8 cellular contexts compared by ENCODE assay signal in the genomic region with DNA sequence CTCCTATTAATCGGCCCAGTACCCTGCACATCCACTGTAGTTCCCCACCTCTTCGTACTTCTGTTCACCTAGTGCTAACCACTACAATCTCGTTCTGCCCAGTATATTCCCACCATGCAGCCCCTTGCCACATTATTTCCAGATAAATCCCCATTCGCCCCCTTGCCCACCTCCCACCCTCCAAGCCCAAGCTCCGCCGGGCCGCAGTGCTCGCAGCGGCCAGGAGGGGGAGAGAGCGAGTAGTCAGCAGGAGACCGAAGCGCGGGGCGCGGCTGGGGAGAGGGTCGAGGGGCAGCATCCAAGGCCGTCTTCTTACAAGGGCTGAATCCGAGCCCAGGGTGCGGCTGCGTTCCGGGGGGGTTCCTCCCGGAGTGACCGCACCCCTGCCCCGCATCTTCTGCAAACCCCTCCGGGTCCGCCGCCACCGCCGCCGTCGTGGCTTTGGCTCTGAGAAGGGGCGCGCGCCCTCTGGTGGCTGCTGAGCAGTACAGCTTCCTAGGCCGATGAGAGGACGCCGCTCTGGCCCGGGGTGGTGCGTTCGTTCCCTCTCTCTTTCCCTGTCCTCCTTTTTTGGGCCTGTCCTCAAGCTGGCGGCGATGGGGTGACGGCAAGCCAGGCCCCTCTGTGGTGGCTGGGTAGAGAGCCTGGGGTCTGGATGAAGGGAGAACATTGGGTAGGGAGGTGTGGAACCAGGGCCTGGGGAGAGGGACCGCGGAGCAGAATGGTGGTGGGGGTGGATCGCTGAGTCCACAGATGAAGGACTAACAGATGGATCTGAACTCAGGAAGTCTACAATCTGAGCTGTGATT. TPM values are rescaled to one million over a fixed set of nuclear protein-coding genes. Genes with fewer than 3 reads are reported as not detected.
DNase-seq lines count a peak whose midpoint lies in the region; ATAC-seq and TF ChIP-seq lines count a peak whose summit lies in the region.

No MANE protein-coding gene starts in this region.

- 11% methylated on average over 43 of the region's 46 CpGs for WGBS in mesenchymal stem cell

- ATAC-seq in GM18858 (IDR thresholded peaks at IDR 0.05; ENCODE audit: unreplicated experiment) (peak; percentile 52), HG03097 (IDR thresholded peaks at IDR 0.05; ENCODE audit: low FRiP score, unreplicated experiment) (peak; percentile 67)
- peak; percentile 91 for ATAC-seq in activated CD8-positive, alpha-beta T cell treated with anti-CD3 and anti-CD28 coated beads, Interleukin-2, amount 10 ng/mL, durations not matched to agents 7 days and 5 days

- H4K8ac ChIP-seq in mesenchymal stem cell (ENCODE audit: low read length): peak overlapping the region; percentile 66

- peak overlapping the region in 1 of 2 experiments; percentile 63 for H3K14ac ChIP-seq in mesenchymal stem cell (ENCODE audit: low read length in 2 of 2)

- peak overlapping the region in 1 of 2 experiments; percentile 80 for H3K4ac ChIP-seq in mesenchymal stem cell (ENCODE audit: low read depth in 1 of 2, low read length in 2 of 2)

- no peaks in the 10 kb centered on the region for H3K9me3 Mint-ChIP-seq in activated CD8-positive, alpha-beta T cell treated with anti-CD3 and anti-CD28 coated beads, Interleukin-2, amount 10 ng/mL, durations not matched to agents 7 days and 5 days (ENCODE audit: insufficient read depth)

- H3K36me3 Mint-ChIP-seq in activated CD8-positive, alpha-beta T cell treated with anti-CD3 and anti-CD28 coated beads, Interleukin-2, amount 10 ng/mL, durations not matched to agents 7 days and 5 days (ENCODE audit: low read depth): no peaks in the 10 kb centered on the region

- H3K79me1 ChIP-seq in mesenchymal stem cell (replicated peaks; ENCODE audit: low read length, poor library complexity, severe bottlenecking): no peaks in the 10 kb centered on the region

- H2BK15ac ChIP-seq in mesenchymal stem cell (ENCODE audit: low read depth, poor library complexity, severe bottlenecking): peak overlapping the region; percentile 75

- H3K27ac Mint-ChIP-seq in activated CD8-positive, alpha-beta T cell treated with anti-CD3 and anti-CD28 coated beads, Interleukin-2, amount 10 ng/mL, durations not matched to agents 7 days and 5 days: no peak overlapping the region

- H3K27me3 ChIP-seq in AG04450 (ENCODE audit: control insufficient read depth, insufficient read depth, low read length) (peaks cover 19% of the 10 kb centered on the region), mesenchymal stem cell (ENCODE audit: control insufficient read depth in 1 of 2, insufficient read depth in 1 of 2, low read length in 2 of 2) (peaks cover 3 to 25% of the 10 kb centered on the region in 2 experiments)
- H3K27me3 ChIP-seq in effector memory CD4-positive, alpha-beta T cell (replicated peaks; ENCODE audit: control insufficient read depth, insufficient read depth, low read length, poor library complexity, severe bottlenecking): peaks cover 22% of the 10 kb centered on the region

- H2BK120ac ChIP-seq in mesenchymal stem cell (ENCODE audit: low read depth, low read length): no peak overlapping the region

- H3K4me3 Mint-ChIP-seq in activated CD8-positive, alpha-beta T cell treated with anti-CD3 and anti-CD28 coated beads, Interleukin-2, amount 10 ng/mL, durations not matched to agents 7 days and 5 days: peak overlapping the region; percentile 71

- H3K4me1 Mint-ChIP-seq in activated CD8-positive, alpha-beta T cell treated with anti-CD3 and anti-CD28 coated beads, Interleukin-2, amount 10 ng/mL, durations not matched to agents 7 days and 5 days (ENCODE audit: low read depth): peaks cover 16% of the 10 kb centered on the region

- H2AK5ac ChIP-seq in mesenchymal stem cell (ENCODE audit: low read length, severe bottlenecking): no peak overlapping the region

- DNase-seq in AG04450 (ENCODE audit: low read depth, low spot score) (no peak), NCI-H526 treated with DMSO at 0.1 percent for 48 hours (lab: John Stamatoyannopoulos, UW) (peak; percentile 60), mesenchymal stem cell (peak; percentile 80)
- peak; percentile 86 for DNase-seq in activated CD8-positive, alpha-beta T cell treated with anti-CD3 and anti-CD28 coated beads, Interleukin-2, amount 10 ng/mL, durations not matched to agents 7 days and 5 days
- peak; percentile 57 to 66 (median 65) for DNase-seq in effector memory CD4-positive, alpha-beta T cell
- DNase-seq in stimulated activated CD8-positive, alpha-beta memory T cell treated with anti-CD3 and anti-CD28 coated beads, Interleukin-12 subunit alpha, Interleukin-12 subunit beta, amount 100 ng/mL, for 1 hour (ENCODE audit: low read depth): peak; percentile 71

- CTCF ChIA-PET in AG04450 (lab: Charles Lee): interaction anchor here (0.6 to 13.6 kb wide), 51 partner anchors 8 to 1313 kb away, joined by 3 to 314 read pairs (median 4); partner anchors contain the start of gene CXXC5
- CTCF ChIA-PET in activated CD8-positive, alpha-beta T cell treated with anti-CD3 and anti-CD28 coated beads, Interleukin-2, amount 10 ng/mL, durations not matched to agents 7 days and 5 days (lab: Charles Lee): interaction anchor here (0.6 to 7.1 kb wide), 50 partner anchors 8 to 445 kb away, joined by 3 to 187 read pairs (median 4); partner anchors contain the start of genes CXXC5 and SMIM33

- peak overlapping the region; percentile 73 to 79 for H3K18ac ChIP-seq in mesenchymal stem cell (ENCODE audit: low read depth in 1 of 2, low read length in 2 of 2)

- H2BK5ac ChIP-seq in mesenchymal stem cell (ENCODE audit: low read depth, low read length, poor library complexity, severe bottlenecking): no peak overlapping the region

- H3K4me2 ChIP-seq in mesenchymal stem cell (ENCODE audit: low read length, poor library complexity, severe bottlenecking): peak overlapping the region; percentile 62

- POLR2A ChIA-PET in AG04450 (lab: Yijun Ruan, JAX): interaction anchor here (0.6 to 0.9 kb wide), 4 partner anchors 39 to 248 kb away, joined by 3 to 4 read pairs (median 4); no protein-coding TSS in a partner anchor
- POLR2A ChIA-PET in activated CD8-positive, alpha-beta T cell treated with anti-CD3 and anti-CD28 coated beads, Interleukin-2, amount 10 ng/mL, durations not matched to agents 7 days and 5 days (lab: Charles Lee): interaction anchor here (0.5 to 1.0 kb wide), 4 partner anchors 23 to 1429 kb away, joined by 3 read pairs; no protein-coding TSS in a partner anchor

- no peaks in the 10 kb centered on the region for H3K4me1 ChIP-seq in effector memory CD4-positive, alpha-beta T cell (ENCODE audit: control insufficient read depth, insufficient read depth, low read length, poor library complexity, severe bottlenecking)
- H3K4me1 ChIP-seq in mesenchymal stem cell (ENCODE audit: control insufficient read depth, insufficient read depth, low read depth, low read length): peaks cover 49% of the 10 kb centered on the region

- H2BK12ac ChIP-seq in mesenchymal stem cell (ENCODE audit: low read length in 2 of 2): peak overlapping the region; percentile 51 to 93

- H3K23ac ChIP-seq in mesenchymal stem cell (ENCODE audit: low read length in 2 of 2): no peak overlapping the region

- H3K27me3 Mint-ChIP-seq in activated CD8-positive, alpha-beta T cell treated with anti-CD3 and anti-CD28 coated beads, Interleukin-2, amount 10 ng/mL, durations not matched to agents 7 days and 5 days (ENCODE audit: low read depth): peaks cover 28% of the 10 kb centered on the region

- no peaks in the 10 kb centered on the region; the same call in 1 of the 2 replicates for H3K9me3 ChIP-seq in AG04450 (ENCODE audit: control insufficient read depth, insufficient read depth, low read length)
- H3K9me3 ChIP-seq in effector memory CD4-positive, alpha-beta T cell (ENCODE audit: control insufficient read depth, low read length): no peaks in the 10 kb centered on the region
- no peaks in the 10 kb centered on the region for H3K9me3 ChIP-seq in mesenchymal stem cell (ENCODE audit: control insufficient read depth, low read length)

- peak overlapping the region; percentile 76 for H3K9ac ChIP-seq in mesenchymal stem cell (ENCODE audit: low read length)

- peak overlapping the region; percentile 71 for H3K4me3 ChIP-seq in AG04450 (ENCODE audit: low read depth, low read length)
- peak overlapping the region; percentile 60 for H3K4me3 ChIP-seq in effector memory CD4-positive, alpha-beta T cell (ENCODE audit: insufficient read depth, low read depth, low read length, poor library complexity, severe bottlenecking)
- peak overlapping the region; percentile 56 to 81 for H3K4me3 ChIP-seq in mesenchymal stem cell (ENCODE audit: insufficient read depth in 1 of 2, low read depth in 1 of 2, low read length in 2 of 2)

- peak; percentile 83 for TF ChIP-seq CTCF in AG04450 (IDR thresholded peaks at IDR 0.05; ENCODE audit: low read depth, low read length)

- H3K36me3 ChIP-seq in effector memory CD4-positive, alpha-beta T cell (ENCODE audit: control insufficient read depth, insufficient read depth, low read length): no peaks in the 10 kb centered on the region
- H3K36me3 ChIP-seq in mesenchymal stem cell (ENCODE audit: control insufficient read depth in 1 of 2, insufficient read depth in 2 of 2, low read depth in 1 of 2, low read length in 2 of 2): no peaks in the 10 kb centered on the region

- no peak overlapping the region for H2AFZ ChIP-seq in mesenchymal stem cell (ENCODE audit: low read depth, low read length)

- H3K27ac ChIP-seq in AG04450 (ENCODE audit: low read depth, low read length) (no peak overlapping the region), mesenchymal stem cell (ENCODE audit: low read length, poor library complexity, severe bottlenecking) (no peak overlapping the region)
- H3K27ac ChIP-seq in effector memory CD4-positive, alpha-beta T cell (ENCODE audit: insufficient read depth, low read length, poor library complexity, severe bottlenecking): no peak overlapping the region

- peak overlapping the region; percentile 6 for H4K91ac ChIP-seq in mesenchymal stem cell (ENCODE audit: low read length)

RNA-seq across cellular contexts. Expression of gene PSD2, which starts 30.0 kb away (rescaled TPM):
- 0.05 TPM in 1 of 2 replicates, not detected in the other for polyA plus RNA-seq in AG04450 (2011; rRNA removed)
- polyA minus RNA-seq in AG04450 (2011; rRNA and poly(A)+ RNA removed): 0.05 TPM in 1 of 2 replicates, not detected in the other
- not detected for total RNA-seq in activated CD8-positive, alpha-beta T cell treated with anti-CD3 and anti-CD28 coated beads, Interleukin-2, amount 10 ng/mL, durations not matched to agents 7 days and 5 days
- 0.07 TPM for polyA plus RNA-seq in mesenchymal stem cell (2013, experiment 1 of 2)
- polyA plus RNA-seq in mesenchymal stem cell (2013, experiment 2 of 2): 0.08 TPM
